19 cellular contexts compared by ENCODE assay signal in genomic region chr20:21090112-21090737, GRCh38. TPM values are rescaled to one million over a fixed set of nuclear protein-coding genes. Genes with fewer than 3 reads are reported as not detected.
DNase-seq lines count a peak whose midpoint lies in the region; ATAC-seq and TF ChIP-seq lines count a peak whose summit lies in the region.
"Had no signal": no experiment of that assay in that cellular context is flagged by ENCODE, and none has a peak within 500 bp of the region (broad histone marks: within the 10 kb centered on the region; RNA-seq: fewer than 3 reads in every experiment).

No MANE protein-coding gene starts in this region.

- DNase-seq in NCI-H748 treated with DMSO at 0.1 percent for 48 hours (lab: John Stamatoyannopoulos, UW), result peak; percentile 88
- DNase-seq in pons (ENCODE audit: low spot score), result peak; percentile 61
- no peak for DNase-seq in stimulated activated CD4-positive, alpha-beta T cell treated with anti-CD3 and anti-CD28 coated beads, Interleukin-4, amount 100 ng/mL, for 1 hour
- DNase-seq in esophagus squamous epithelium (lab: John Stamatoyannopoulos, UW), result no peak
- DNase-seq: activated CD4-positive, alpha-beta T cell treated with anti-CD3 and anti-CD28 coated beads, Interleukin-2, amount 50 U/mL, for 48 hours; activated effector memory CD4-positive, alpha-beta T cell treated with Interleukin-2 at 50 U/mL for 16 hours; aorta; dermis blood vessel endothelial cell; GDM1; lower lobe of right lung; NCI-H226; small intestine had no signal

- no peak for ATAC-seq in HG03520 (IDR thresholded peaks at IDR 0.05; ENCODE audit: unreplicated experiment)
- ATAC-seq: lower lobe of right lung had no signal

- WGBS in HUES64, result 32% methylated on average over 18 of the region's 18 CpGs
- WGBS in esophagus squamous epithelium, 2 donors, result 59 to 66% methylated on average over 18 of the region's 18 CpGs

- intact Hi-C loops in esophagus squamous epithelium (cut with DNase I), result no loop called here

- peak overlapping the region; percentile 12 for H3K4me3 ChIP-seq in HUES64 (ENCODE audit: low read length)
- H3K4me3 ChIP-seq in esophagus squamous epithelium, result no peak overlapping the region
- H3K4me3 ChIP-seq: lower lobe of right lung had no signal

- no peak overlapping the region for H3K9ac ChIP-seq in HUES64 (ENCODE audit: low read depth, low read length)

- H3K36me3 ChIP-seq in HUES64 (ENCODE audit: insufficient read depth, low read length) (no peaks in the 10 kb centered on the region), esophagus squamous epithelium (no peaks in the 10 kb centered on the region)
- H3K36me3 ChIP-seq: lower lobe of right lung had no signal

- peaks cover 45% of the 10 kb centered on the region for H3K4me1 ChIP-seq in HUES64 (ENCODE audit: insufficient read depth, low read length)
- no peaks in the 10 kb centered on the region for H3K4me1 ChIP-seq in esophagus squamous epithelium
- H3K4me1 ChIP-seq: lower lobe of right lung had no signal

- TF ChIP-seq CTCF in VCaP (conservative IDR thresholded peaks at IDR 0.05), result no peak
- no peak for TF ChIP-seq CTCF in esophagus squamous epithelium (IDR thresholded peaks at IDR 0.05)

- no peak for TF ChIP-seq POLR2A in esophagus squamous epithelium (IDR thresholded peaks at IDR 0.05)

- peak overlapping the region; percentile 6; the same call in 1 of the 2 replicates for H3K27ac ChIP-seq in HUES64 (ENCODE audit: low read depth, low read length)
- H3K27ac ChIP-seq in VCaP, result peak overlapping the region; percentile 58; the same call in 1 of the 2 replicates
- H3K27ac ChIP-seq in esophagus squamous epithelium, result no peak overlapping the region
- H3K27ac ChIP-seq: lower lobe of right lung, RWPE1 had no signal

- H3K27me3 ChIP-seq in HUES64 (ENCODE audit: insufficient read depth, low read length) (peaks cover 29% of the 10 kb centered on the region; the same call in 1 of the 2 replicates), esophagus squamous epithelium (peaks cover 0 to 94% (median 4%) of the 10 kb centered on the region in 4 donors)

- H3K9me3 ChIP-seq in HUES64 (ENCODE audit: insufficient read depth, low read depth, low read length) (no peaks in the 10 kb centered on the region), esophagus squamous epithelium (no peaks in the 10 kb centered on the region)
- H3K9me3 ChIP-seq: lower lobe of right lung had no signal

RNA-seq across cellular contexts. Expression of gene LINC00237, which starts 15.9 kb away (rescaled TPM):
- not detected for polyA plus RNA-seq in HUES64 (2013, experiment 1 of 2)
- not detected for polyA plus RNA-seq in HUES64 (2013, experiment 2 of 2)
- not detected for total RNA-seq in esophagus squamous epithelium
- total RNA-seq: aorta; dermis blood vessel endothelial cell; fibroblast of lung; lower lobe of right lung; omental fat pad; T-helper 2 cell treated with Interferon-gamma antibody and Interleukin-4, amounts not matched to agents 100 ng/mL and 5 ng/mL, for 36 hours had no signal
- polyA plus RNA-seq: fibroblast of lung, small intestine had no signal

RNA-seq across cellular contexts. Expression of gene KIZ, which starts 35.7 kb away (rescaled TPM):
- 19.0 TPM for polyA plus RNA-seq in HUES64 (2013, experiment 1 of 2)
- 20.0 TPM for polyA plus RNA-seq in HUES64 (2013, experiment 2 of 2)
- 10 to 100 TPM in 1 of 4 donors, 1 to 10 TPM in 3; 2.2 to 15.3 (median 9.1) TPM for total RNA-seq in esophagus squamous epithelium

Comparison
In these comparisons a context has a peak if more than half of its experiments do, and no peak if none do; other contexts are left out.
1. H3K27ac ChIP-seq: peak in HUES64 (single experiment) and VCaP (single experiment); none in esophagus squamous epithelium (0 of 4).
2. DNase-seq: peak in NCI-H748 treated with DMSO at 0.1 percent for 48 hours (single experiment) and pons (single experiment); none in stimulated activated CD4-positive, alpha-beta T cell treated with anti-CD3 and anti-CD28 coated beads, Interleukin-4, amount 100 ng/mL, for 1 hour (single experiment) and esophagus squamous epithelium (single experiment).